In the genomic region with DNA sequence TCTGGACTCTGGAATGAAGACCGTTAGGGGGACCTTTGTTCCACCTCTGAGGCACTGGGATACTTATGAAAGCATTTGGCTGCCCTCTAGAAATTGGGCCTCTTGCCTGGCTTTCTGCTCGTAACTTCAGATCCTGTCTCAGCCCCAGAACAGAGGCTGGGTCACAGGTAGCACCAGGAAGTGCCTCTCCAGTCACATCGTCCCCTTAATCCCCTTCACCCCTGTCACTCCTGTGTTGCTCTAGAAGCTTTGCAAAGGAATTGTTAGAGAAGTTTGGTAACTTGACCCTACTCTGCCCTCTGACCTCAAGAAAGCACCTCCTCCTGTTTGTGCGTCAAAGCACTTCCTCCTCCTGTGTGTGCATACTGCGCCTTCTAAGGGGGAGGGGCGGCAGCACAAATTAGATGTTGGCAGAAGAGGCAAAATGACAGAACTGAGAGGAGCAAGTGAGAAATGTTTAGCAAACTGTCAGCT, we compare ENCODE assay signal across 1 cellular context.
TF ChIP-seq lines count a peak whose summit lies in the region.

No MANE protein-coding gene starts in this region.

TF ChIP-seq in K562, 482 proteins besides CTCF, POLR2A, EP300 and RAD21 (continued from another document and continues in another):
- TF ChIP-seq PTBP1 (IDR thresholded peaks at IDR 0.05; ENCODE audit: low read depth, low read length) (no peak), ZNF830 (CRISPR knock-in tag; IDR thresholded peaks at IDR 0.05) (no peak), ZC3H11A (IDR thresholded peaks at IDR 0.05; ENCODE audit: low read depth, low read length) (no peak), TAL1 (IDR thresholded peaks at IDR 0.05) (no peak), GTF2F1 (IDR thresholded peaks at IDR 0.05; ENCODE audit: low read depth, low read length) (no peak), HNRNPLL (IDR thresholded peaks at IDR 0.05; ENCODE audit: low read depth, low read length, poor library complexity, severe bottlenecking) (peak; percentile 22), PHB (CRISPR knock-in tag; IDR thresholded peaks at IDR 0.05) (no peak), ZNF584 (CRISPR knock-in tag; IDR thresholded peaks at IDR 0.05; ENCODE audit: low read depth) (no peak), DMBX1 (CRISPR knock-in tag; IDR thresholded peaks at IDR 0.05; ENCODE audit: borderline replicate concordance) (0 out of 2 replicates have a peak, but pooled peaks have one; percentile 58), NFATC3 (IDR thresholded peaks at IDR 0.05) (no peak), EHMT2 (IDR thresholded peaks at IDR 0.05) (no peak), NELFE (IDR thresholded peaks at IDR 0.05; ENCODE audit: insufficient read depth, insufficient read length) (no peak), OTX1 (CRISPR knock-in tag; IDR thresholded peaks at IDR 0.05) (no peak), ZBTB8A (IDR thresholded peaks at IDR 0.05; ENCODE audit: partially characterized antibody) (no peak), ZNF175 (CRISPR knock-in tag; IDR thresholded peaks at IDR 0.05; ENCODE audit: low read depth) (peak; percentile 75; the same call in 1 of the 2 replicates), U2AF2 (optimal IDR thresholded peaks at IDR 0.05; ENCODE audit: low read depth, low read length) (no peak), JUND (IDR thresholded peaks at IDR 0.05; ENCODE audit: borderline replicate concordance, low read depth, low read length) (0 out of 2 replicates have a peak, but pooled peaks have one; percentile 20), JUND (tag; IDR thresholded peaks at IDR 0.05; ENCODE audit: borderline replicate concordance, low read depth, low read length) (no peak; the same call in 2 of the 3 replicates), RBBP5 (IDR thresholded peaks at IDR 0.05; ENCODE audit: borderline replicate concordance, insufficient read depth, low read length, poor library complexity, severe bottlenecking) (no peak), SNIP1 (IDR thresholded peaks at IDR 0.05; ENCODE audit: low read depth) (no peak), ATF1 (CRISPR knock-in tag; IDR thresholded peaks at IDR 0.05) (no peak), ATF1 (tag; IDR thresholded peaks at IDR 0.05) (peak; percentile 54; the same call in 1 of the 2 replicates), MAZ (CRISPR knock-in tag; conservative IDR thresholded peaks at IDR 0.05 in 1 of 2, IDR thresholded peaks at IDR 0.05 in 1 of 2) (0 out of 4 replicates have a peak, but pooled peaks of 1 of the 2 experiments have one; percentile 31), FOS (IDR thresholded peaks at IDR 0.05; ENCODE audit: extremely low read depth, insufficient read length) (no peak), MEIS2 (IDR thresholded peaks at IDR 0.05; ENCODE audit: partially characterized antibody) (peak; percentile 52), TCFL5 (CRISPR knock-in tag; conservative IDR thresholded peaks at IDR 0.05) (no peak)
- TF ChIP-seq, protein P1, sequence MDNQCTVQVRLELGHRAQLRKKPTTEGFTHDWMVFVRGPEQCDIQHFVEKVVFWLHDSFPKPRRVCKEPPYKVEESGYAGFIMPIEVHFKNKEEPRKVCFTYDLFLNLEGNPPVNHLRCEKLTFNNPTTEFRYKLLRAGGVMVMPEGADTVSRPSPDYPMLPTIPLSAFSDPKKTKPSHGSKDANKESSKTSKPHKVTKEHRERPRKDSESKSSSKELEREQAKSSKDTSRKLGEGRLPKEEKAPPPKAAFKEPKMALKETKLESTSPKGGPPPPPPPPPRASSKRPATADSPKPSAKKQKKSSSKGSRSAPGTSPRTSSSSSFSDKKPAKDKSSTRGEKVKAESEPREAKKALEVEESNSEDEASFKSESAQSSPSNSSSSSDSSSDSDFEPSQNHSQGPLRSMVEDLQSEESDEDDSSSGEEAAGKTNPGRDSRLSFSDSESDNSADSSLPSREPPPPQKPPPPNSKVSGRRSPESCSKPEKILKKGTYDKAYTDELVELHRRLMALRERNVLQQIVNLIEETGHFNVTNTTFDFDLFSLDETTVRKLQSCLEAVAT (IDR thresholded peaks at IDR 0.05) = no peak
- TF ChIP-seq, protein P2, sequence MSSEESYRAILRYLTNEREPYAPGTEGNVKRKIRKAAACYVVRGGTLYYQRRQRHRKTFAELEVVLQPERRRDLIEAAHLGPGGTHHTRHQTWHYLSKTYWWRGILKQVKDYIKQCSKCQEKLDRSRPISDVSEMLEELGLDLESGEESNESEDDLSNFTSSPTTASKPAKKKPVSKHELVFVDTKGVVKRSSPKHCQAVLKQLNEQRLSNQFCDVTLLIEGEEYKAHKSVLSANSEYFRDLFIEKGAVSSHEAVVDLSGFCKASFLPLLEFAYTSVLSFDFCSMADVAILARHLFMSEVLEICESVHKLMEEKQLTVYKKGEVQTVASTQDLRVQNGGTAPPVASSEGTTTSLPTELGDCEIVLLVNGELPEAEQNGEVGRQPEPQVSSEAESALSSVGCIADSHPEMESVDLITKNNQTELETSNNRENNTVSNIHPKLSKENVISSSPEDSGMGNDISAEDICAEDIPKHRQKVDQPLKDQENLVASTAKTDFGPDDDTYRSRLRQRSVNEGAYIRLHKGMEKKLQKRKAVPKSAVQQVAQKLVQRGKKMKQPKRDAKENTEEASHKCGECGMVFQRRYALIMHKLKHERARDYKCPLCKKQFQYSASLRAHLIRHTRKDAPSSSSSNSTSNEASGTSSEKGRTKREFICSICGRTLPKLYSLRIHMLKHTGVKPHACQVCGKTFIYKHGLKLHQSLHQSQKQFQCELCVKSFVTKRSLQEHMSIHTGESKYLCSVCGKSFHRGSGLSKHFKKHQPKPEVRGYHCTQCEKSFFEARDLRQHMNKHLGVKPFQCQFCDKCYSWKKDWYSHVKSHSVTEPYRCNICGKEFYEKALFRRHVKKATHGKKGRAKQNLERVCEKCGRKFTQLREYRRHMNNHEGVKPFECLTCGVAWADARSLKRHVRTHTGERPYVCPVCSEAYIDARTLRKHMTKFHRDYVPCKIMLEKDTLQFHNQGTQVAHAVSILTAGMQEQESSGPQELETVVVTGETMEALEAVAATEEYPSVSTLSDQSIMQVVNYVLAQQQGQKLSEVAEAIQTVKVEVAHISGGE (CRISPR knock-in tag; IDR thresholded peaks at IDR 0.05) = no peak
- TF ChIP-seq, protein P3, sequence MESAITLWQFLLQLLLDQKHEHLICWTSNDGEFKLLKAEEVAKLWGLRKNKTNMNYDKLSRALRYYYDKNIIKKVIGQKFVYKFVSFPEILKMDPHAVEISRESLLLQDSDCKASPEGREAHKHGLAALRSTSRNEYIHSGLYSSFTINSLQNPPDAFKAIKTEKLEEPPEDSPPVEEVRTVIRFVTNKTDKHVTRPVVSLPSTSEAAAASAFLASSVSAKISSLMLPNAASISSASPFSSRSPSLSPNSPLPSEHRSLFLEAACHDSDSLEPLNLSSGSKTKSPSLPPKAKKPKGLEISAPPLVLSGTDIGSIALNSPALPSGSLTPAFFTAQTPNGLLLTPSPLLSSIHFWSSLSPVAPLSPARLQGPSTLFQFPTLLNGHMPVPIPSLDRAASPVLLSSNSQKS (CRISPR knock-in tag; IDR thresholded peaks at IDR 0.05) = no peak
- TF ChIP-seq, protein P4, sequence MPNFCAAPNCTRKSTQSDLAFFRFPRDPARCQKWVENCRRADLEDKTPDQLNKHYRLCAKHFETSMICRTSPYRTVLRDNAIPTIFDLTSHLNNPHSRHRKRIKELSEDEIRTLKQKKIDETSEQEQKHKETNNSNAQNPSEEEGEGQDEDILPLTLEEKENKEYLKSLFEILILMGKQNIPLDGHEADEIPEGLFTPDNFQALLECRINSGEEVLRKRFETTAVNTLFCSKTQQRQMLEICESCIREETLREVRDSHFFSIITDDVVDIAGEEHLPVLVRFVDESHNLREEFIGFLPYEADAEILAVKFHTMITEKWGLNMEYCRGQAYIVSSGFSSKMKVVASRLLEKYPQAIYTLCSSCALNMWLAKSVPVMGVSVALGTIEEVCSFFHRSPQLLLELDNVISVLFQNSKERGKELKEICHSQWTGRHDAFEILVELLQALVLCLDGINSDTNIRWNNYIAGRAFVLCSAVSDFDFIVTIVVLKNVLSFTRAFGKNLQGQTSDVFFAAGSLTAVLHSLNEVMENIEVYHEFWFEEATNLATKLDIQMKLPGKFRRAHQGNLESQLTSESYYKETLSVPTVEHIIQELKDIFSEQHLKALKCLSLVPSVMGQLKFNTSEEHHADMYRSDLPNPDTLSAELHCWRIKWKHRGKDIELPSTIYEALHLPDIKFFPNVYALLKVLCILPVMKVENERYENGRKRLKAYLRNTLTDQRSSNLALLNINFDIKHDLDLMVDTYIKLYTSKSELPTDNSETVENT (CRISPR knock-in tag; IDR thresholded peaks at IDR 0.05) = no peak
- TF ChIP-seq, protein P5, sequence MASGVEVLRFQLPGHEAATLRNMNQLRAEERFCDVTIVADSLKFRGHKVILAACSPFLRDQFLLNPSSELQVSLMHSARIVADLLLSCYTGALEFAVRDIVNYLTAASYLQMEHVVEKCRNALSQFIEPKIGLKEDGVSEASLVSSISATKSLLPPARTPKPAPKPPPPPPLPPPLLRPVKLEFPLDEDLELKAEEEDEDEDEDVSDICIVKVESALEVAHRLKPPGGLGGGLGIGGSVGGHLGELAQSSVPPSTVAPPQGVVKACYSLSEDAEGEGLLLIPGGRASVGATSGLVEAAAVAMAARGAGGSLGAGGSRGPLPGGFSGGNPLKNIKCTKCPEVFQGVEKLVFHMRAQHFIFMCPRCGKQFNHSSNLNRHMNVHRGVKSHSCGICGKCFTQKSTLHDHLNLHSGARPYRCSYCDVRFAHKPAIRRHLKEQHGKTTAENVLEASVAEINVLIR (CRISPR knock-in tag; IDR thresholded peaks at IDR 0.05) = 0 out of 2 replicates have a peak, but pooled peaks have one; percentile 43
- TF ChIP-seq, protein P6, sequence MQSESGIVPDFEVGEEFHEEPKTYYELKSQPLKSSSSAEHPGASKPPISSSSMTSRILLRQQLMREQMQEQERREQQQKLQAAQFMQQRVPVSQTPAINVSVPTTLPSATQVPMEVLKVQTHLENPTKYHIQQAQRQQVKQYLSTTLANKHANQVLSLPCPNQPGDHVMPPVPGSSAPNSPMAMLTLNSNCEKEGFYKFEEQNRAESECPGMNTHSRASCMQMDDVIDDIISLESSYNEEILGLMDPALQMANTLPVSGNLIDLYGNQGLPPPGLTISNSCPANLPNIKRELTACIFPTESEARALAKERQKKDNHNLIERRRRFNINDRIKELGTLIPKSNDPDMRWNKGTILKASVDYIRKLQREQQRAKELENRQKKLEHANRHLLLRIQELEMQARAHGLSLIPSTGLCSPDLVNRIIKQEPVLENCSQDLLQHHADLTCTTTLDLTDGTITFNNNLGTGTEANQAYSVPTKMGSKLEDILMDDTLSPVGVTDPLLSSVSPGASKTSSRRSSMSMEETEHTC (IDR thresholded peaks at IDR 0.05) = no peak
- TF ChIP-seq, protein P7, sequence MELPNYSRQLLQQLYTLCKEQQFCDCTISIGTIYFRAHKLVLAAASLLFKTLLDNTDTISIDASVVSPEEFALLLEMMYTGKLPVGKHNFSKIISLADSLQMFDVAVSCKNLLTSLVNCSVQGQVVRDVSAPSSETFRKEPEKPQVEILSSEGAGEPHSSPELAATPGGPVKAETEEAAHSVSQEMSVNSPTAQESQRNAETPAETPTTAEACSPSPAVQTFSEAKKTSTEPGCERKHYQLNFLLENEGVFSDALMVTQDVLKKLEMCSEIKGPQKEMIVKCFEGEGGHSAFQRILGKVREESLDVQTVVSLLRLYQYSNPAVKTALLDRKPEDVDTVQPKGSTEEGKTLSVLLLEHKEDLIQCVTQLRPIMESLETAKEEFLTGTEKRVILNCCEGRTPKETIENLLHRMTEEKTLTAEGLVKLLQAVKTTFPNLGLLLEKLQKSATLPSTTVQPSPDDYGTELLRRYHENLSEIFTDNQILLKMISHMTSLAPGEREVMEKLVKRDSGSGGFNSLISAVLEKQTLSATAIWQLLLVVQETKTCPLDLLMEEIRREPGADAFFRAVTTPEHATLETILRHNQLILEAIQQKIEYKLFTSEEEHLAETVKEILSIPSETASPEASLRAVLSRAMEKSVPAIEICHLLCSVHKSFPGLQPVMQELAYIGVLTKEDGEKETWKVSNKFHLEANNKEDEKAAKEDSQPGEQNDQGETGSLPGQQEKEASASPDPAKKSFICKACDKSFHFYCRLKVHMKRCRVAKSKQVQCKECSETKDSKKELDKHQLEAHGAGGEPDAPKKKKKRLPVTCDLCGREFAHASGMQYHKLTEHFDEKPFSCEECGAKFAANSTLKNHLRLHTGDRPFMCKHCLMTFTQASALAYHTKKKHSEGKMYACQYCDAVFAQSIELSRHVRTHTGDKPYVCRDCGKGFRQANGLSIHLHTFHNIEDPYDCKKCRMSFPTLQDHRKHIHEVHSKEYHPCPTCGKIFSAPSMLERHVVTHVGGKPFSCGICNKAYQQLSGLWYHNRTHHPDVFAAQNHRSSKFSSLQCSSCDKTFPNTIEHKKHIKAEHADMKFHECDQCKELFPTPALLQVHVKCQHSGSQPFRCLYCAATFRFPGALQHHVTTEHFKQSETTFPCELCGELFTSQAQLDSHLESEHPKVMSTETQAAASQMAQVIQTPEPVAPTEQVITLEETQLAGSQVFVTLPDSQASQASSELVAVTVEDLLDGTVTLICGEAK (IDR thresholded peaks at IDR 0.05) = peak; percentile 52; the same call in 1 of the 2 replicates
- TF ChIP-seq, protein P7 (CRISPR knock-in tag; IDR thresholded peaks at IDR 0.05) = no peak
- TF ChIP-seq, protein P8, sequence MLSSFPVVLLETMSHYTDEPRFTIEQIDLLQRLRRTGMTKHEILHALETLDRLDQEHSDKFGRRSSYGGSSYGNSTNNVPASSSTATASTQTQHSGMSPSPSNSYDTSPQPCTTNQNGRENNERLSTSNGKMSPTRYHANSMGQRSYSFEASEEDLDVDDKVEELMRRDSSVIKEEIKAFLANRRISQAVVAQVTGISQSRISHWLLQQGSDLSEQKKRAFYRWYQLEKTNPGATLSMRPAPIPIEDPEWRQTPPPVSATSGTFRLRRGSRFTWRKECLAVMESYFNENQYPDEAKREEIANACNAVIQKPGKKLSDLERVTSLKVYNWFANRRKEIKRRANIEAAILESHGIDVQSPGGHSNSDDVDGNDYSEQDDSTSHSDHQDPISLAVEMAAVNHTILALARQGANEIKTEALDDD (IDR thresholded peaks at IDR 0.05) = no peak
